ENCODE assay signal across 19 cellular contexts in the genomic region with DNA sequence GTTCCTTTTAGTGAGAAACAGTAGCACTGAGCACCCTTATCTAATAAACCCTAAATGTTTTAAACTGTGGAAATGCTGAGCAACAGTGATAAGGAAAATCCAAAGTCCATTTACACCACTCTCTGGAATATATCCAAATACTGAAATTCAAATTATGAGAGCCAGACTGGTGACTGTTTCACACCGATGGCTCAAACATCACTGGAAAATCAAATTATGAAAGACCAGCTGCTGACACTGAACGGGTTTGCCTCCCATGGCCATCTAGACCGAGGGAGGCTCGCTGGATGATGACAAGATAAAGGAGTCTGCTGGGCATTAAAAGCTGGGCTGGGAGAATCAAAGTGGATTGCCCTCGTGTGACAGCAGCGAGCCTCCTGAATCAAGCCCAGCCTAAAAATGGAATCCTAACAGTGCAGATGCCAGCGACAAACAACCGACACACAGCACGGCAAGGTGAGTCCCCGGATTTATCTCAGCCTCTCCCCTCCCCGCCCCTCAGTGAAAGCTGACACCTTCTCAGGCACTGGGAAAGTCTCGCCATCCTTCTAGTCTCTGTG. TPM values are rescaled to one million over a fixed set of nuclear protein-coding genes. Genes with fewer than 3 reads are reported as not detected.
DNase-seq lines count a peak whose midpoint lies in the region; ATAC-seq, FAIRE-seq and TF ChIP-seq lines count a peak whose summit lies in the region.
"Had no signal": no experiment of that assay in that cellular context is flagged by ENCODE, and none has a peak within 500 bp of the region (broad histone marks: within the 10 kb centered on the region; RNA-seq: fewer than 3 reads in every experiment).

No MANE protein-coding gene starts in this region.

- FAIRE-seq in GM12891 (lab: Jason Lieb, UNC): no peak
- FAIRE-seq: G401.6, GM18507 had no signal

- no peak overlapping the region for H2BK15ac ChIP-seq in H9 (ENCODE audit: low read depth, low read length)

- H3K36me3 ChIP-seq in trophoblast cell (ENCODE audit: control insufficient read depth in 1 of 2, insufficient read depth in 2 of 2, low read length in 2 of 2) (no peaks in the 10 kb centered on the region), Peyer's patch (no peaks in the 10 kb centered on the region), esophagus squamous epithelium (no peaks in the 10 kb centered on the region)
- H3K36me3 ChIP-seq: MG63 had no signal

- H2BK12ac ChIP-seq in H9 (ENCODE audit: insufficient read length, low read depth, low read length) (no peak overlapping the region), trophoblast cell (ENCODE audit: low read length) (peak overlapping the region; percentile 15)

- H3K79me1 ChIP-seq in H9 (ENCODE audit: insufficient read depth, low read depth, low read length, poor library complexity, severe bottlenecking) (no peaks in the 10 kb centered on the region), trophoblast cell (ENCODE audit: low read length) (peaks cover 2% of the 10 kb centered on the region)

- H4K91ac ChIP-seq in H9 (ENCODE audit: insufficient read length, low read depth, low read length): no peak overlapping the region
- H4K91ac ChIP-seq in trophoblast cell (ENCODE audit: low read depth, low read length): peak overlapping the region; percentile 13

- H3K27ac Mint-ChIP-seq in H9: peak overlapping the region in 1 of 3 experiments; percentile 92; a peak in 3 of 7 replicates
- H3K27ac Mint-ChIP-seq in glutamatergic neuron (ENCODE audit: unreplicated experiment): peak overlapping the region; percentile 11
- H3K27ac Mint-ChIP-seq: CD4-positive, CD25-positive, alpha-beta regulatory T cell; natural killer cell; T-helper 1 cell treated with Interleukin-12 subunit alpha and Interleukin-12 subunit beta and Interleukin-4 antibody, amounts not matched to agents 30 μg/mL and 1 μg/mL, for 36 hours had no signal

- no peak overlapping the region for H2BK5ac ChIP-seq in H9 (ENCODE audit: insufficient read length, low read length)
- no peak overlapping the region for H2BK5ac ChIP-seq in trophoblast cell (ENCODE audit: low read depth, low read length, poor library complexity)

- H3K27me3 Mint-ChIP-seq in H9 (ENCODE audit: low read depth): no peaks in the 10 kb centered on the region
- H3K27me3 Mint-ChIP-seq in glutamatergic neuron (ENCODE audit: unreplicated experiment): no peaks in the 10 kb centered on the region

- H2BK20ac ChIP-seq in H9 (ENCODE audit: low read depth, low read length, poor library complexity, severe bottlenecking): no peak overlapping the region

- peak overlapping the region; percentile 35 to 50; a peak in 2 of 5 replicates for H3K4me3 Mint-ChIP-seq in H9
- no peak overlapping the region for H3K4me3 Mint-ChIP-seq in glutamatergic neuron (ENCODE audit: unreplicated experiment)
- H3K4me3 Mint-ChIP-seq: natural killer cell; T-helper 1 cell treated with Interleukin-12 subunit alpha and Interleukin-12 subunit beta and Interleukin-4 antibody, amounts not matched to agents 30 μg/mL and 1 μg/mL, for 36 hours had no signal

- no peak overlapping the region for H3K18ac ChIP-seq in H9 (ENCODE audit: insufficient read length, low read depth, low read length)
- H3K18ac ChIP-seq in trophoblast cell (ENCODE audit: low read length): peak overlapping the region; percentile 39

- intact Hi-C loops in esophagus squamous epithelium (cut with DNase I): no loop called here

- H3K36me3 Mint-ChIP-seq in H9 (ENCODE audit: insufficient read depth in 1 of 3, low read depth in 3 of 3) (no peaks in the 10 kb centered on the region), glutamatergic neuron (ENCODE audit: unreplicated experiment) (no peaks in the 10 kb centered on the region)
- H3K36me3 Mint-ChIP-seq: CD4-positive, CD25-positive, alpha-beta regulatory T cell; natural killer cell had no signal

- ATAC-seq in SK-N-SH treated with all-trans-retinoic acid at 6 μM for 48 hours: peak; percentile 69; the same call in 2 of the 3 replicates
- ATAC-seq: natural killer cell; sciatic nerve; stimulated activated naive CD8-positive, alpha-beta T cell treated with anti-CD3 and anti-CD28 coated beads, Interleukin-15, Interleukin-2, amounts not matched to agents 100 U/mL and 50 U/mL, for 24 hours had no signal

- H4K12ac ChIP-seq in trophoblast cell (ENCODE audit: low read depth, low read length): no peak overlapping the region

- H3K23ac ChIP-seq in H9 (ENCODE audit: insufficient read length, low read depth, low read length): no peak overlapping the region
- no peak overlapping the region for H3K23ac ChIP-seq in trophoblast cell (ENCODE audit: low read length)

- no peak for TF ChIP-seq POLR2A in Peyer's patch (IDR thresholded peaks at IDR 0.05)
- TF ChIP-seq POLR2A in GM12891 (IDR thresholded peaks at IDR 0.05; ENCODE audit: low read depth, low read length): no peak
- no peak for TF ChIP-seq POLR2A in esophagus squamous epithelium (IDR thresholded peaks at IDR 0.05)

- H3K4me2 ChIP-seq in H9 (ENCODE audit: insufficient read depth, insufficient read length, low read length) (peak overlapping the region; percentile 67), trophoblast cell (ENCODE audit: low read length) (no peak overlapping the region)

- H3K9me3 ChIP-seq in H9 (ENCODE audit: control insufficient read depth, low read depth, low read length) (no peaks in the 10 kb centered on the region), trophoblast cell (ENCODE audit: insufficient read depth, low read depth, low read length) (no peaks in the 10 kb centered on the region), Peyer's patch (no peaks in the 10 kb centered on the region), esophagus squamous epithelium (no peaks in the 10 kb centered on the region)
- H3K9me3 ChIP-seq: MG63 had no signal

- TF ChIP-seq CTCF in H9 (conservative IDR thresholded peaks at IDR 0.05) (no peak), glutamatergic neuron (IDR thresholded peaks at IDR 0.05; ENCODE audit: partially characterized antibody, unreplicated experiment) (no peak), Peyer's patch (IDR thresholded peaks at IDR 0.05) (no peak), esophagus squamous epithelium (IDR thresholded peaks at IDR 0.05) (no peak)

- no peak overlapping the region for H3K4me3 ChIP-seq in trophoblast cell (ENCODE audit: low read depth, low read length)
- H3K4me3 ChIP-seq in Peyer's patch: no peak overlapping the region
- no peak overlapping the region for H3K4me3 ChIP-seq in esophagus squamous epithelium
- H3K4me3 ChIP-seq: MG63 had no signal

- no peak overlapping the region for H4K5ac ChIP-seq in H9 (ENCODE audit: insufficient read length, low read depth, low read length)

- H3K14ac ChIP-seq in H9 (ENCODE audit: insufficient read depth, low read length): peak overlapping the region; percentile 78
- H3K14ac ChIP-seq in trophoblast cell (ENCODE audit: low read length): no peak overlapping the region

- H3K27me3 ChIP-seq in H9 (ENCODE audit: insufficient read depth, low read length) (no peaks in the 10 kb centered on the region), trophoblast cell (ENCODE audit: insufficient read depth, low read length) (no peaks in the 10 kb centered on the region), Peyer's patch (no peaks in the 10 kb centered on the region), esophagus squamous epithelium (no peaks in the 10 kb centered on the region)
- H3K27me3 ChIP-seq: MG63 had no signal

- peak overlapping the region; percentile 4 for H3K9ac ChIP-seq in H9 (ENCODE audit: extremely low read depth, insufficient read length, low read length)
- H3K9ac ChIP-seq in trophoblast cell (ENCODE audit: low read length): no peak overlapping the region

- H3K27ac ChIP-seq in H9 (ENCODE audit: insufficient read length, low read depth, low read length): no peak overlapping the region
- no peak overlapping the region for H3K27ac ChIP-seq in trophoblast cell (ENCODE audit: low read depth, low read length)
- H3K27ac ChIP-seq in Peyer's patch: peak overlapping the region in 1 of 4 donors; percentile 55
- H3K27ac ChIP-seq in esophagus squamous epithelium: no peak overlapping the region

- peaks cover 6% of the 10 kb centered on the region; the same call in 1 of the 2 replicates for H3K4me1 ChIP-seq in H9 (ENCODE audit: insufficient read depth, low read length)
- H3K4me1 ChIP-seq in trophoblast cell (ENCODE audit: control insufficient read depth in 1 of 2, insufficient read depth in 2 of 2, low read length in 2 of 2): peaks cover 7 to 15% of the 10 kb centered on the region in 2 experiments
- H3K4me1 ChIP-seq in Peyer's patch: peaks cover 0 to 20% (median 0%) of the 10 kb centered on the region in 4 donors
- H3K4me1 ChIP-seq in esophagus squamous epithelium: peaks cover 0 to 7% (median 3%) of the 10 kb centered on the region in 3 donors

- H3K79me2 ChIP-seq in H9 (ENCODE audit: insufficient read depth, low read length) (no peaks in the 10 kb centered on the region), trophoblast cell (ENCODE audit: control insufficient read depth, insufficient read depth, low read length, poor library complexity) (peaks cover 1% of the 10 kb centered on the region)

- H2AFZ ChIP-seq in H9 (ENCODE audit: low read length): no peak overlapping the region
- peak overlapping the region; percentile 63 for H2AFZ ChIP-seq in trophoblast cell (ENCODE audit: insufficient read depth, low read length, poor library complexity)

- H3K4ac ChIP-seq in H9 (ENCODE audit: low read depth, low read length) (no peak overlapping the region), trophoblast cell (ENCODE audit: low read depth, low read length) (no peak overlapping the region)

- no peak overlapping the region for H4K8ac ChIP-seq in H9 (replicated peaks; ENCODE audit: insufficient read length, low read depth, low read length)
- no peak overlapping the region for H4K8ac ChIP-seq in trophoblast cell (ENCODE audit: low read depth, low read length)

- peaks cover 3% of the 10 kb centered on the region for H3K23me2 ChIP-seq in H9 (ENCODE audit: insufficient read length, low read depth, low read length, poor library complexity, severe bottlenecking)

- H2AK5ac ChIP-seq in H9 (ENCODE audit: insufficient read length, low read length): no peak overlapping the region
- H2AK5ac ChIP-seq in trophoblast cell (ENCODE audit: low read length): no peak overlapping the region

- WGBS in H9 (ENCODE audit: extremely low coverage, insufficient read length, low lambda C conversion rate): no CpG with 5 or more reads among the region's 12 CpGs
- WGBS in trophoblast cell (ENCODE audit: extremely low coverage, insufficient coverage, insufficient read length): no CpG with 5 or more reads among the region's 12 CpGs
- WGBS in esophagus squamous epithelium, 2 donors: 80 to 86% methylated on average over 10 to 12 of the region's 12 CpGs

- no peaks in the 10 kb centered on the region for H4K20me1 ChIP-seq in H9 (ENCODE audit: control insufficient read depth, insufficient read depth, insufficient read length)

- H3K4me1 Mint-ChIP-seq in H9: peaks cover 34 to 35% of the 10 kb centered on the region in 2 experiments
- H3K4me1 Mint-ChIP-seq in glutamatergic neuron (ENCODE audit: low read depth, unreplicated experiment): peaks cover 6% of the 10 kb centered on the region

- no peaks in the 10 kb centered on the region for H3K9me3 Mint-ChIP-seq in H9
- H3K9me3 Mint-ChIP-seq in glutamatergic neuron (ENCODE audit: unreplicated experiment): no peaks in the 10 kb centered on the region
- H3K9me3 Mint-ChIP-seq: CD4-positive, CD25-positive, alpha-beta regulatory T cell; natural killer cell; T-helper 1 cell treated with Interleukin-12 subunit alpha and Interleukin-12 subunit beta and Interleukin-4 antibody, amounts not matched to agents 30 μg/mL and 1 μg/mL, for 36 hours had no signal

- DNase-seq in H9: peak; percentile 76
- DNase-seq in glutamatergic neuron: no peak
- DNase-seq in trophoblast cell: peak; percentile 61 to 81
- no peak for DNase-seq in T-helper 1 cell
- DNase-seq in Peyer's patch: no peak
- no peak for DNase-seq in GM12891 (ENCODE audit: insufficient read length, low spot score)
- no peak for DNase-seq in esophagus squamous epithelium (lab: John Stamatoyannopoulos, UW)
- DNase-seq: activated CD4-positive, alpha-beta T cell treated with anti-CD3 and anti-CD28 coated beads, Interleukin-2, amount 50 U/mL, for 1 hour; amniotic stem cell; CD4-positive, CD25-positive, alpha-beta regulatory T cell; foreskin melanocyte; natural killer cell; stimulated activated naive CD8-positive, alpha-beta T cell treated with anti-CD3 and anti-CD28 coated beads, Interleukin-15, Interleukin-2, amounts not matched to agents 100 U/mL and 50 U/mL, for 24 hours had no signal

- no peak overlapping the region for H3T11ph ChIP-seq in H9 (ENCODE audit: low read length)

- no peak overlapping the region for H3K56ac ChIP-seq in H9 (ENCODE audit: insufficient read length, low read depth, low read length)

- H2BK120ac ChIP-seq in H9 (ENCODE audit: low read depth, low read length, poor library complexity, severe bottlenecking) (no peak overlapping the region), trophoblast cell (ENCODE audit: insufficient read depth, low read length, poor library complexity) (no peak overlapping the region)

RNA-seq across cellular contexts. Expression of gene SERPINE2, which starts 30.3 kb away (rescaled TPM):
- total RNA-seq in H9 (2021) (36.1 and 40.0 TPM in 2 replicates), glutamatergic neuron (ENCODE audit: unreplicated experiment) (24.6 TPM), Peyer's patch (10 to 100 TPM in 3 of 4 donors, 1 to 10 TPM in 1; 2.8 to 19.8 (median 15.5) TPM), esophagus squamous epithelium (10 to 100 TPM; 18.3 to 43.8 (median 22.1) TPM)
- 169 and 186 TPM in 2 replicates for polyA plus RNA-seq in trophoblast cell (2013)
- 0.04 TPM for polyA plus RNA-seq in GM12891 (2012; ENCODE audit: low read depth, missing spikeins)

RNA-seq across cellular contexts. Expression of gene MRPL44, which starts 51.5 kb away (rescaled TPM):
- 46.1 and 47.8 TPM in 2 replicates for total RNA-seq in H9 (2021)
- total RNA-seq in glutamatergic neuron (ENCODE audit: unreplicated experiment): 37.3 TPM
- polyA plus RNA-seq in trophoblast cell (2013): 28.2 and 28.9 TPM in 2 replicates
- total RNA-seq in Peyer's patch: 10 to 100 TPM; 17.6 to 36.3 (median 22.2) TPM
- polyA plus RNA-seq in GM12891 (2012; ENCODE audit: low read depth, missing spikeins): 27.1 TPM
- 10 to 100 TPM; 18.5 to 35.6 (median 23.5) TPM for total RNA-seq in esophagus squamous epithelium

Comparison
In these comparisons a context has a peak if more than half of its experiments do, and no peak if none do; other contexts are left out.
1. DNase-seq: peak in H9 (single experiment) and trophoblast cell (2 of 2); none in glutamatergic neuron (single experiment), T-helper 1 cell (0 of 5), Peyer's patch (0 of 3), GM12891 (single experiment) and esophagus squamous epithelium (single experiment).